24 cellular contexts compared by ENCODE assay signal in the genomic region with DNA sequence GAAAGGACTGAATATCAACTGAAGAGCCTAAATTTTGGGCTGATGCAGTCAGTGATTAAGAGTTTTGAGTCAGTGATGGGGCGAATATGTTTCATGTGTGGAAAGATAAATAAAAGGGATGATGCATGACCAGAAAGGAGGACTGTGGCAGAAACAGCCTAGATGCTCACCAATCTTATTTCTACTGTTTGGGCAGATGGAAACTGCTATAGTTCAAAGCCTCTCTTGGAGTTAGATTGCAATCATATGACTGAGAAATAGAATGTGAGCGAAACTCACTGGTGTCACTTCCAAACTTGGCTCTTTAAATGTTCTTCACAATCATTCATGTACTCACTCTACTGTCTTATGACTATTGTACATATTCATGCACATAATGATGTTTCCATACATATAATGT.
"Had no signal": no experiment of that assay in that cellular context is flagged by ENCODE, and none has a peak within 500 bp of the region (broad histone marks: within the 10 kb centered on the region; RNA-seq: fewer than 3 reads in every experiment).

No MANE protein-coding gene starts in this region.

- H3K4me3 ChIP-seq: esophagus squamous epithelium, gastrocnemius medialis, heart right ventricle, left lung, lower lobe of right lung had no signal

- H3K4me1 Mint-ChIP-seq: natural killer cell had no signal

- H3K27ac Mint-ChIP-seq: dendritic cell treated with granulocyte-macrophage colony-stimulating factor and Interleukin-4, amounts not matched to agents 40 ng/mL and 50 ng/mL, for 4 days; effector memory CD8-positive, alpha-beta T cell; endodermal cell; naive thymus-derived CD4-positive, alpha-beta T cell; natural killer cell had no signal

- H3K36me3 ChIP-seq: esophagus squamous epithelium, gastrocnemius medialis, heart right ventricle, left lung, lower lobe of right lung had no signal

- H3K9me3 Mint-ChIP-seq: dendritic cell treated with granulocyte-macrophage colony-stimulating factor and Interleukin-4, amounts not matched to agents 40 ng/mL and 50 ng/mL, for 4 days; effector memory CD8-positive, alpha-beta T cell; endodermal cell; natural killer cell had no signal

- H3K36me3 Mint-ChIP-seq: naive thymus-derived CD4-positive, alpha-beta T cell; natural killer cell had no signal

- H3K9me3 ChIP-seq: esophagus squamous epithelium, gastrocnemius medialis, heart right ventricle, left lung, lower lobe of right lung had no signal

- H3K27me3 ChIP-seq: left lung had no signal

- DNase-seq: cortex of kidney; effector CD8-positive, alpha-beta T cell; effector memory CD8-positive, alpha-beta T cell; endodermal cell; erythroblast; esophagus squamous epithelium; foreskin fibroblast; foreskin melanocyte; gastrocnemius medialis; glutamatergic neuron; head of caudate nucleus; heart right ventricle; hippocampal formation; left cardiac atrium; left lung; left ventricle myocardium superior; lower lobe of right lung; mesenchymal stem cell; midbrain; naive thymus-derived CD4-positive, alpha-beta T cell; natural killer cell had no signal

- H3K27ac ChIP-seq: epithelial cell of prostate, esophagus squamous epithelium, gastrocnemius medialis, heart right ventricle, left lung, lower lobe of right lung had no signal

- ATAC-seq: effector memory CD8-positive, alpha-beta T cell; esophagus mucosa; gastrocnemius medialis; heart right ventricle; left cardiac atrium; left lung; left ventricle myocardium superior; lower lobe of right lung; naive thymus-derived CD4-positive, alpha-beta T cell; natural killer cell had no signal

- H3K4me1 ChIP-seq: esophagus squamous epithelium, gastrocnemius medialis, heart right ventricle, left lung, lower lobe of right lung had no signal

- H3K4me3 Mint-ChIP-seq: dendritic cell treated with granulocyte-macrophage colony-stimulating factor and Interleukin-4, amounts not matched to agents 40 ng/mL and 50 ng/mL, for 4 days; effector memory CD8-positive, alpha-beta T cell; endodermal cell; naive thymus-derived CD4-positive, alpha-beta T cell; natural killer cell had no signal
